ENCODE assay signal across 28 cellular contexts in genomic region chr17:42827472-42827871, GRCh38. TPM values are rescaled to one million over a fixed set of nuclear protein-coding genes. Genes with fewer than 3 reads are reported as not detected.
"Had no signal": no experiment of that assay in that cellular context is flagged by ENCODE, and none has a peak within 500 bp of the region (broad histone marks: within the 10 kb centered on the region; RNA-seq: fewer than 3 reads in every experiment).

No MANE protein-coding gene starts in this region.

- ATAC-seq: naive thymus-derived CD8-positive, alpha-beta T cell; natural killer cell treated with Interleukin-12 subunit alpha and Interleukin-12 subunit beta and Interleukin-15 and Interleukin-18, amount 100 ng/mL, for 72 hours; pancreas; right cardiac atrium; right lobe of liver; stimulated activated effector memory CD8-positive, alpha-beta T cell treated with anti-CD3 and anti-CD28 coated beads, Interleukin-12 subunit alpha, Interleukin-12 subunit beta, amount 100 ng/mL, for 72 hours; stimulated activated naive B cell treated with anti-CD40 and anti-IgM and Interleukin-4, amounts not matched to agents 10 μg/mL and 1 μg/mL and 100 μg/mL, for 72 hours had no signal

- H3K27ac Mint-ChIP-seq: naive B cell; naive thymus-derived CD8-positive, alpha-beta T cell; natural killer cell treated with Interleukin-12 subunit alpha and Interleukin-12 subunit beta and Interleukin-15 and Interleukin-18, amount 100 ng/mL, for 72 hours; nephron progenitor cell; neural progenitor cell; stimulated activated effector memory CD8-positive, alpha-beta T cell treated with anti-CD3 and anti-CD28 coated beads, Interleukin-12 subunit alpha, Interleukin-12 subunit beta, amount 100 ng/mL, for 72 hours; stimulated activated naive B cell treated with anti-CD40 and anti-IgM and Interleukin-4, amounts not matched to agents 10 μg/mL and 1 μg/mL and 100 μg/mL, for 72 hours; stimulated activated naive CD8-positive, alpha-beta T cell treated with anti-CD3 and anti-CD28 coated beads, Interleukin-15, Interleukin-2, amounts not matched to agents 100 ng/mL and 50 ng/mL, for 24 hours had no signal

- H3K9me3 ChIP-seq: pancreas, prostate gland, right lobe of liver, sigmoid colon, stomach, thoracic aorta, thyroid gland, tibial nerve, upper lobe of left lung had no signal

- H3K36me3 ChIP-seq: neural progenitor cell, pancreas, prostate gland, right lobe of liver, thoracic aorta, thyroid gland, upper lobe of left lung had no signal

- H3K4me1 ChIP-seq: prostate gland had no signal

- H3K27ac ChIP-seq: neural progenitor cell, pancreas, prostate gland, right lobe of liver, sigmoid colon, stomach, thoracic aorta, thyroid gland, tibial nerve, upper lobe of left lung had no signal

- H3K36me3 Mint-ChIP-seq: naive B cell; naive thymus-derived CD8-positive, alpha-beta T cell; natural killer cell treated with Interleukin-12 subunit alpha and Interleukin-12 subunit beta and Interleukin-15 and Interleukin-18, amount 100 ng/mL, for 72 hours; neural progenitor cell had no signal

- H3K4me2 ChIP-seq: neural progenitor cell had no signal

- H3K4me3 Mint-ChIP-seq: naive thymus-derived CD8-positive, alpha-beta T cell; natural killer cell treated with Interleukin-12 subunit alpha and Interleukin-12 subunit beta and Interleukin-15 and Interleukin-18, amount 100 ng/mL, for 72 hours; nephron progenitor cell; neural progenitor cell; stimulated activated effector memory CD8-positive, alpha-beta T cell treated with anti-CD3 and anti-CD28 coated beads, Interleukin-12 subunit alpha, Interleukin-12 subunit beta, amount 100 ng/mL, for 72 hours; stimulated activated naive B cell treated with anti-CD40 and anti-IgM and Interleukin-4, amounts not matched to agents 10 μg/mL and 1 μg/mL and 100 μg/mL, for 72 hours; stimulated activated naive CD8-positive, alpha-beta T cell treated with anti-CD3 and anti-CD28 coated beads, Interleukin-15, Interleukin-2, amounts not matched to agents 100 ng/mL and 50 ng/mL, for 24 hours had no signal

- H3K27me3 ChIP-seq: pancreas, right lobe of liver, sigmoid colon, stomach, thyroid gland, tibial nerve, upper lobe of left lung had no signal

- H3K9me3 Mint-ChIP-seq: naive B cell; naive thymus-derived CD8-positive, alpha-beta T cell; natural killer cell treated with Interleukin-12 subunit alpha and Interleukin-12 subunit beta and Interleukin-15 and Interleukin-18, amount 100 ng/mL, for 72 hours; nephron progenitor cell; neural progenitor cell; stimulated activated effector memory CD8-positive, alpha-beta T cell treated with anti-CD3 and anti-CD28 coated beads, Interleukin-12 subunit alpha, Interleukin-12 subunit beta, amount 100 ng/mL, for 72 hours; stimulated activated naive B cell treated with anti-CD40 and anti-IgM and Interleukin-4, amounts not matched to agents 10 μg/mL and 1 μg/mL and 100 μg/mL, for 72 hours; stimulated activated naive CD8-positive, alpha-beta T cell treated with anti-CD3 and anti-CD28 coated beads, Interleukin-15, Interleukin-2, amounts not matched to agents 100 ng/mL and 50 ng/mL, for 24 hours had no signal

- DNase-seq: naive B cell; naive thymus-derived CD8-positive, alpha-beta T cell; nephron progenitor cell; occipital lobe; pancreas; right cardiac atrium; right lobe of liver; sigmoid colon; small intestine; stimulated activated CD4-positive, alpha-beta T cell treated with anti-CD3 and anti-CD28 coated beads, Interleukin-15, amount 100 ng/mL, for 24 hours; stimulated activated CD4-positive, alpha-beta T cell treated with anti-CD3 and anti-CD28 coated beads, Interleukin-2, amount 100 ng/mL, for 24 hours; stimulated activated CD4-positive, alpha-beta T cell treated with anti-CD3 and anti-CD28 coated beads, Interleukin-2, amount 100 ng/mL, for 48 hours; stimulated activated CD4-positive, alpha-beta T cell treated with anti-CD3 and anti-CD28 coated beads, Interleukin-4, amount 100 ng/mL, for 24 hours; stimulated activated naive B cell treated with anti-CD40 and anti-IgM and Interleukin-4, amounts not matched to agents 10 μg/mL and 1 μg/mL and 100 μg/mL, for 72 hours; stimulated activated naive CD4-positive, alpha-beta T cell treated with Interleukin-2 at 50 U/mL for 16 hours; stomach; thyroid gland; trophoblast cell; upper lobe of left lung had no signal

- FAIRE-seq: pancreas, small intestine, urothelium cell line had no signal

- H3K4me3 ChIP-seq: neural progenitor cell, pancreas, prostate gland, right lobe of liver, sigmoid colon, stomach, thoracic aorta, thyroid gland, tibial nerve, upper lobe of left lung had no signal

- H3K27me3 Mint-ChIP-seq: naive B cell; naive thymus-derived CD8-positive, alpha-beta T cell; stimulated activated naive B cell treated with anti-CD40 and anti-IgM and Interleukin-4, amounts not matched to agents 10 μg/mL and 1 μg/mL and 100 μg/mL, for 72 hours; stimulated activated naive CD8-positive, alpha-beta T cell treated with anti-CD3 and anti-CD28 coated beads, Interleukin-15, Interleukin-2, amounts not matched to agents 100 ng/mL and 50 ng/mL, for 24 hours had no signal

RNA-seq across cellular contexts. Expression of gene AOC3, which starts 23.5 kb away (rescaled TPM):
- total RNA-seq: pulmonary artery endothelial cell had no signal

RNA-seq across cellular contexts. Expression of gene CNTD1, which starts 28.8 kb away (rescaled TPM):
- total RNA-seq: naive thymus-derived CD8-positive, alpha-beta T cell; natural killer cell treated with Interleukin-12 subunit alpha and Interleukin-12 subunit beta and Interleukin-15 and Interleukin-18, amount 100 ng/mL, for 72 hours; pulmonary artery endothelial cell; thoracic aorta had no signal
